Comparison of ENCODE assay signal across 1 cellular context in genomic region chr10:103396789-103397087, GRCh38.
TF ChIP-seq lines count a peak whose summit lies in the region.

No MANE protein-coding gene starts in this region.

TF ChIP-seq in HepG2, 621 proteins besides CTCF, POLR2A, EP300 and RAD21 (continued from another document):
- peak; percentile 83; the same call in 1 of the 2 replicates for TF ChIP-seq ZNF318 (CRISPR knock-in tag; IDR thresholded peaks at IDR 0.05)
- 0 out of 2 replicates have a peak, but pooled peaks have one; percentile 6 for TF ChIP-seq ATF1 (CRISPR knock-in tag; IDR thresholded peaks at IDR 0.05)
- TF ChIP-seq RFXAP (CRISPR knock-in tag; IDR thresholded peaks at IDR 0.05; ENCODE audit: borderline replicate concordance), result 0 out of 2 replicates have a peak, but pooled peaks have one; percentile 0
- TF ChIP-seq ZNF766 (CRISPR knock-in tag; IDR thresholded peaks at IDR 0.05; ENCODE audit: borderline replicate concordance), result no peak
- 0 out of 2 replicates have a peak, but pooled peaks have one; percentile 13 for TF ChIP-seq ZNF580 (CRISPR knock-in tag; IDR thresholded peaks at IDR 0.05; ENCODE audit: borderline replicate concordance, low read depth)
- peak; percentile 26; the same call in 1 of the 2 replicates for TF ChIP-seq PHF21A (CRISPR knock-in tag; IDR thresholded peaks at IDR 0.05)
- no peak for TF ChIP-seq ARID3A (IDR thresholded peaks at IDR 0.05; ENCODE audit: low read depth, low read length)
- TF ChIP-seq ASH2L (IDR thresholded peaks at IDR 0.05; ENCODE audit: insufficient read length, low read depth, low read length), result peak; percentile 3
- TF ChIP-seq NRL (CRISPR knock-in tag; IDR thresholded peaks at IDR 0.05; ENCODE audit: borderline replicate concordance), result 0 out of 2 replicates have a peak, but pooled peaks have one; percentile 7
- peak; percentile 17; the same call in 1 of the 2 replicates for TF ChIP-seq ZMYM4 (CRISPR knock-in tag; IDR thresholded peaks at IDR 0.05)
- TF ChIP-seq ZNF136 (CRISPR knock-in tag; IDR thresholded peaks at IDR 0.05; ENCODE audit: low read depth), result peak; percentile 7; the same call in 1 of the 2 replicates
- 0 out of 2 replicates have a peak, but pooled peaks have one; percentile 3 for TF ChIP-seq ZNF800 (CRISPR knock-in tag; IDR thresholded peaks at IDR 0.05)
- TF ChIP-seq FOXP4 (CRISPR knock-in tag; IDR thresholded peaks at IDR 0.05), result peak; percentile 6; the same call in 1 of the 2 replicates
- no peak for TF ChIP-seq MLX (CRISPR knock-in tag; IDR thresholded peaks at IDR 0.05)
